17 cellular contexts compared by ENCODE assay signal in genomic region chr15:89077750-89078149, GRCh38.
"Had no signal": no experiment of that assay in that cellular context is flagged by ENCODE, and none has a peak within 500 bp of the region (broad histone marks: within the 10 kb centered on the region; RNA-seq: fewer than 3 reads in every experiment).

No MANE protein-coding gene starts in this region.

- ATAC-seq: effector memory CD8-positive, alpha-beta T cell; foreskin keratinocyte had no signal

- H3K9me3 Mint-ChIP-seq: activated CD4-positive, alpha-beta memory T cell treated with anti-CD3 and anti-CD28 coated beads, Interleukin-2, amount 10 ng/mL, durations not matched to agents 7 days and 5 days; effector memory CD8-positive, alpha-beta T cell; memory B cell; T-helper 1 cell treated with Interleukin-12 subunit alpha and Interleukin-12 subunit beta and Interleukin-4 antibody, amounts not matched to agents 30 μg/mL and 1 μg/mL, for 36 hours; type B pancreatic cell had no signal

- H3K4me1 ChIP-seq: right atrium auricular region, SJSA1 had no signal

- H3K4me2 ChIP-seq: hepatocyte had no signal

- H3K27me3 ChIP-seq: foreskin keratinocyte, hepatocyte, right atrium auricular region, SJSA1, stomach had no signal

- H3K4me1 Mint-ChIP-seq: memory B cell had no signal

- DNase-seq: activated CD4-positive, alpha-beta memory T cell treated with anti-CD3 and anti-CD28 coated beads, Interleukin-2, amount 10 ng/mL, durations not matched to agents 7 days and 5 days; activated CD4-positive, alpha-beta T cell treated with anti-CD3 and anti-CD28 coated beads for 1 hour; anterior cingulate cortex; caudate nucleus; effector memory CD8-positive, alpha-beta T cell; foreskin keratinocyte; occipital lobe; stimulated activated CD4-positive, alpha-beta T cell treated with anti-CD3 and anti-CD28 coated beads, Interleukin-2, amount 100 ng/mL, for 24 hours; stomach had no signal

- H3K27ac Mint-ChIP-seq: activated CD4-positive, alpha-beta memory T cell treated with anti-CD3 and anti-CD28 coated beads, Interleukin-2, amount 10 ng/mL, durations not matched to agents 7 days and 5 days; brain; effector memory CD8-positive, alpha-beta T cell; memory B cell; progenitor cell of endocrine pancreas; T-helper 1 cell treated with Interleukin-12 subunit alpha and Interleukin-12 subunit beta and Interleukin-4 antibody, amounts not matched to agents 30 μg/mL and 1 μg/mL, for 36 hours; type B pancreatic cell had no signal

- H3K4me3 ChIP-seq: hepatocyte, right atrium auricular region, SJSA1, stomach had no signal

- H3K27me3 Mint-ChIP-seq: progenitor cell of endocrine pancreas had no signal

- H3K4me3 Mint-ChIP-seq: activated CD4-positive, alpha-beta memory T cell treated with anti-CD3 and anti-CD28 coated beads, Interleukin-2, amount 10 ng/mL, durations not matched to agents 7 days and 5 days; brain; effector memory CD8-positive, alpha-beta T cell; memory B cell; T-helper 1 cell treated with Interleukin-12 subunit alpha and Interleukin-12 subunit beta and Interleukin-4 antibody, amounts not matched to agents 30 μg/mL and 1 μg/mL, for 36 hours; type B pancreatic cell had no signal

- H3K79me2 ChIP-seq: hepatocyte had no signal

- H3K27ac ChIP-seq: foreskin keratinocyte, hepatocyte, right atrium auricular region, SJSA1, stomach had no signal

- H3K36me3 ChIP-seq: right atrium auricular region, SJSA1, stomach had no signal

- H2AFZ ChIP-seq: hepatocyte had no signal

- H3K36me3 Mint-ChIP-seq: brain, type B pancreatic cell had no signal

- H3K9me3 ChIP-seq: right atrium auricular region, SJSA1, stomach had no signal
